19 cellular contexts compared by ENCODE assay signal in the genomic region with DNA sequence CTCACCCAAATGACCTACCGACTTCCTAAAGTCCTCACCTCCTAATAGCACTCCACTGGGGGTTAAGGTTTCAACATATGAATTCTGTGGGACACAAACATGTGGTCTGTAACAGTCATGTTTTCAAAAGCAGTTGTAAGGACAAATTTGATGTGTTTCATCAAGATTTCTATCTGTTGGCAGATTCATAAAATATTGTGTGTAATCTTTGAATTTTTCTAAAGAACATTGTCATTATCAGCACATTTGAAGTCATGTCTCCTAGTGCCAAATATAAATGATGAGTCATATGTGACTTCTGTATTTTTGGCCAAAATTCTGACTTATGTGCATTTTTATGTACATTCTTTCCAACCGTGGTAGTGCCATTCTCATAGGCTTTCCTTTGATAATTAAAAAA. TPM values are rescaled to one million over a fixed set of nuclear protein-coding genes. Genes with fewer than 3 reads are reported as not detected.
A peak's percentile ranks its signal among the peaks of the same experiment; 100 is the strongest.
DNase-seq lines count a peak whose midpoint lies in the region; ATAC-seq and TF ChIP-seq lines count a peak whose summit lies in the region.
"Had no signal": no experiment of that assay in that cellular context is flagged by ENCODE, and none has a peak within 500 bp of the region (broad histone marks: within the 10 kb centered on the region; RNA-seq: fewer than 3 reads in every experiment).

No MANE protein-coding gene starts in this region.

- intact Hi-C loops in naive thymus-derived CD4-positive, alpha-beta T cell (cut with micrococcal nuclease): no loop called here
- intact Hi-C loops in uterus (cut with DNase I; ENCODE audit: low total_unique reads): no loop called here
- intact Hi-C loops in OCI-LY7 (cut with micrococcal nuclease; ENCODE audit: unreplicated experiment): no loop called here

- H3K9me3 ChIP-seq in naive thymus-derived CD4-positive, alpha-beta T cell (ENCODE audit: control insufficient read depth in 2 of 3, low read length in 3 of 3): peaks cover 0 to 6% (median 3%) of the 10 kb centered on the region in 3 experiments
- no peaks in the 10 kb centered on the region for H3K9me3 ChIP-seq in uterus
- peaks cover 15% of the 10 kb centered on the region for H3K9me3 ChIP-seq in OCI-LY7 (ENCODE audit: low read length)
- H3K9me3 ChIP-seq: vagina had no signal

- no peaks in the 10 kb centered on the region for H4K20me1 ChIP-seq in OCI-LY7 (ENCODE audit: insufficient read depth, low read length)

- CTCF ChIA-PET in naive thymus-derived CD4-positive, alpha-beta T cell (lab: Charles Lee): interaction anchor here (0.6 kb wide), 1 partner anchor 537 kb away, joined by 4 read pairs; no protein-coding TSS in a partner anchor
- CTCF ChIA-PET in OCI-LY7 (lab: Charles Lee; ENCODE audit: unreplicated experiment): no interaction called here

- no peaks in the 10 kb centered on the region for H3K36me3 ChIP-seq in naive thymus-derived CD4-positive, alpha-beta T cell (ENCODE audit: control insufficient read depth in 2 of 3, insufficient read depth in 3 of 3, low read length in 3 of 3)
- H3K36me3 ChIP-seq in uterus: no peaks in the 10 kb centered on the region
- peaks cover 5% of the 10 kb centered on the region; the same call in 1 of the 2 replicates for H3K36me3 ChIP-seq in OCI-LY7 (ENCODE audit: insufficient read depth, low read length)
- H3K36me3 ChIP-seq: MG63, sigmoid colon, vagina had no signal

- peak overlapping the region; percentile 5 for H3K27ac Mint-ChIP-seq in activated T-cell treated with anti-CD3 and anti-CD28 coated beads, Interleukin-2, amount 50 U/mL, for 72 hours
- H3K27ac Mint-ChIP-seq in HFFc6: peak overlapping the region; percentile 9; the same call in 1 of the 2 replicates
- H3K27ac Mint-ChIP-seq in activated naive CD8-positive, alpha-beta T cell treated with anti-CD3 and anti-CD28 coated beads, Interleukin-2, amount 50 U/mL, for 24 hours: peak overlapping the region; percentile 37
- H3K27ac Mint-ChIP-seq in naive thymus-derived CD4-positive, alpha-beta T cell: peak overlapping the region in 7 of 9 donors; percentile 4 to 56 (median 20)
- H3K27ac Mint-ChIP-seq: immature natural killer cell had no signal

- DNase-seq in activated T-cell treated with anti-CD3 and anti-CD28 coated beads, Interleukin-2, amount 50 U/mL, for 72 hours: no peak
- DNase-seq in activated T-cell treated with anti-CD3 and anti-CD28 coated beads, Interleukin-2, amount 50 U/mL, for 4 hours: no peak
- peak; percentile 21 for DNase-seq in HFFc6
- no peak for DNase-seq in activated naive CD8-positive, alpha-beta T cell treated with anti-CD3 and anti-CD28 coated beads, Interleukin-2, amount 50 U/mL, for 24 hours
- DNase-seq in naive thymus-derived CD4-positive, alpha-beta T cell: no peak
- no peak for DNase-seq in uterus
- no peak for DNase-seq in OCI-LY7 (ENCODE audit: low spot score)
- DNase-seq: activated T-cell treated with anti-CD3 and anti-CD28 coated beads, Interleukin-2, amount 50 U/mL, for 1 hour; aorta; dermis blood vessel endothelial cell; immature natural killer cell; MG63; NCI-H2029 treated with DMSO at 0.1 percent for 48 hours; NCI-H510A treated with DMSO at 0.1 percent for 48 hours; sigmoid colon; stimulated activated CD4-positive, alpha-beta T cell treated with anti-CD3 and anti-CD28 coated beads, Interleukin-2, amount 100 ng/mL, for 48 hours had no signal

- peak overlapping the region in 1 of 2 donors; percentile 11 for H3K4me3 Mint-ChIP-seq in activated T-cell treated with anti-CD3 and anti-CD28 coated beads, Interleukin-2, amount 50 U/mL, for 72 hours
- H3K4me3 Mint-ChIP-seq in activated T-cell treated with anti-CD3 and anti-CD28 coated beads, Interleukin-2, amount 50 U/mL, for 4 hours: no peak overlapping the region
- no peak overlapping the region for H3K4me3 Mint-ChIP-seq in HFFc6
- H3K4me3 Mint-ChIP-seq in activated naive CD8-positive, alpha-beta T cell treated with anti-CD3 and anti-CD28 coated beads, Interleukin-2, amount 50 U/mL, for 24 hours: no peak overlapping the region
- H3K4me3 Mint-ChIP-seq in naive thymus-derived CD4-positive, alpha-beta T cell: no peak overlapping the region
- H3K4me3 Mint-ChIP-seq: immature natural killer cell had no signal

- no peak overlapping the region for H3K4me3 ChIP-seq in naive thymus-derived CD4-positive, alpha-beta T cell (ENCODE audit: low read length)
- no peak overlapping the region for H3K4me3 ChIP-seq in uterus
- no peak overlapping the region for H3K4me3 ChIP-seq in OCI-LY7 (ENCODE audit: low read depth, low read length, poor library complexity, severe bottlenecking)
- H3K4me3 ChIP-seq: MG63, sigmoid colon, vagina had no signal

- no peak for TF ChIP-seq CTCF in HFFc6 (IDR thresholded peaks at IDR 0.05)
- TF ChIP-seq CTCF in uterus (IDR thresholded peaks at IDR 0.05): no peak
- no peak for TF ChIP-seq CTCF in OCI-LY7 (conservative IDR thresholded peaks at IDR 0.05; ENCODE audit: low read length)

- no peaks in the 10 kb centered on the region for H3K27me3 ChIP-seq in naive thymus-derived CD4-positive, alpha-beta T cell (ENCODE audit: control insufficient read depth in 2 of 2, insufficient read depth in 2 of 2, low read length in 2 of 2)
- no peaks in the 10 kb centered on the region for H3K27me3 ChIP-seq in uterus
- H3K27me3 ChIP-seq: MG63, sigmoid colon, vagina had no signal

- no peak for ATAC-seq in activated T-cell treated with anti-CD3 and anti-CD28 coated beads, Interleukin-2, amount 50 U/mL, for 72 hours (replicated peaks in 1 of 2)
- ATAC-seq in activated T-cell treated with anti-CD3 and anti-CD28 coated beads, Interleukin-2, amount 50 U/mL, for 4 hours: no peak
- ATAC-seq in activated naive CD8-positive, alpha-beta T cell treated with anti-CD3 and anti-CD28 coated beads, Interleukin-2, amount 50 U/mL, for 24 hours: no peak
- no peak for ATAC-seq in naive thymus-derived CD4-positive, alpha-beta T cell
- no peak for ATAC-seq in GM18907 (IDR thresholded peaks at IDR 0.05; ENCODE audit: unreplicated experiment)

- BruUV-seq in OCI-LY7 (replicated peaks; lab: Mats Ljungman, UMichigan): no TSS peak

- TF ChIP-seq POLR2A in uterus (IDR thresholded peaks at IDR 0.05): no peak

- no peaks in the 10 kb centered on the region for H3K79me2 ChIP-seq in OCI-LY7 (ENCODE audit: insufficient read depth, low read depth, low read length)

- no peak overlapping the region for H3K4me2 ChIP-seq in OCI-LY7 (ENCODE audit: low read length)

- no peak overlapping the region for H2AFZ ChIP-seq in OCI-LY7 (ENCODE audit: low read length)

- no peak overlapping the region for H3K27ac ChIP-seq in naive thymus-derived CD4-positive, alpha-beta T cell (ENCODE audit: low read depth, low read length)
- H3K27ac ChIP-seq in uterus (no peak overlapping the region), OCI-LY7 (ENCODE audit: low read depth, low read length, poor library complexity, severe bottlenecking) (no peak overlapping the region)
- H3K27ac ChIP-seq: sigmoid colon, vagina had no signal

- H3K27me3 Mint-ChIP-seq in activated T-cell treated with anti-CD3 and anti-CD28 coated beads, Interleukin-2, amount 50 U/mL, for 72 hours (ENCODE audit: low read depth): no peaks in the 10 kb centered on the region
- no peaks in the 10 kb centered on the region for H3K27me3 Mint-ChIP-seq in activated T-cell treated with anti-CD3 and anti-CD28 coated beads, Interleukin-2, amount 50 U/mL, for 4 hours (ENCODE audit: low read depth)
- H3K27me3 Mint-ChIP-seq in HFFc6 (ENCODE audit: insufficient read depth): peaks cover 2% of the 10 kb centered on the region
- H3K27me3 Mint-ChIP-seq in activated naive CD8-positive, alpha-beta T cell treated with anti-CD3 and anti-CD28 coated beads, Interleukin-2, amount 50 U/mL, for 24 hours: no peaks in the 10 kb centered on the region
- no peaks in the 10 kb centered on the region for H3K27me3 Mint-ChIP-seq in naive thymus-derived CD4-positive, alpha-beta T cell

- peaks cover 25 to 39% of the 10 kb centered on the region in 2 donors for H3K36me3 Mint-ChIP-seq in activated T-cell treated with anti-CD3 and anti-CD28 coated beads, Interleukin-2, amount 50 U/mL, for 72 hours (ENCODE audit: insufficient read depth in 2 of 2)
- H3K36me3 Mint-ChIP-seq in activated T-cell treated with anti-CD3 and anti-CD28 coated beads, Interleukin-2, amount 50 U/mL, for 4 hours (ENCODE audit: insufficient read depth): peaks cover 37% of the 10 kb centered on the region
- H3K36me3 Mint-ChIP-seq in HFFc6 (ENCODE audit: low read depth): peaks cover 15% of the 10 kb centered on the region
- H3K36me3 Mint-ChIP-seq in activated naive CD8-positive, alpha-beta T cell treated with anti-CD3 and anti-CD28 coated beads, Interleukin-2, amount 50 U/mL, for 24 hours (ENCODE audit: low read depth): peaks cover 31% of the 10 kb centered on the region
- peaks cover 13 to 77% (median 44%) of the 10 kb centered on the region in 5 donors for H3K36me3 Mint-ChIP-seq in naive thymus-derived CD4-positive, alpha-beta T cell

- peaks cover 12 to 22% of the 10 kb centered on the region in 2 donors for H3K9me3 Mint-ChIP-seq in activated T-cell treated with anti-CD3 and anti-CD28 coated beads, Interleukin-2, amount 50 U/mL, for 72 hours
- peaks cover 27% of the 10 kb centered on the region for H3K9me3 Mint-ChIP-seq in activated T-cell treated with anti-CD3 and anti-CD28 coated beads, Interleukin-2, amount 50 U/mL, for 4 hours
- H3K9me3 Mint-ChIP-seq in HFFc6: peaks cover 17% of the 10 kb centered on the region
- peaks cover 26% of the 10 kb centered on the region for H3K9me3 Mint-ChIP-seq in activated naive CD8-positive, alpha-beta T cell treated with anti-CD3 and anti-CD28 coated beads, Interleukin-2, amount 50 U/mL, for 24 hours
- peaks cover 0 to 30% (median 20%) of the 10 kb centered on the region in 11 donors for H3K9me3 Mint-ChIP-seq in naive thymus-derived CD4-positive, alpha-beta T cell

- POLR2A ChIA-PET in naive thymus-derived CD4-positive, alpha-beta T cell (lab: Charles Lee): interaction anchor here (1.1 to 5.1 kb wide), 3 partner anchors 12 to 81 kb away, joined by 4 to 31 read pairs (median 5); no protein-coding TSS in a partner anchor
- POLR2A ChIA-PET in OCI-LY7 (lab: Charles Lee): no interaction called here

- peaks cover 12 to 21% of the 10 kb centered on the region in 2 donors for H3K4me1 ChIP-seq in naive thymus-derived CD4-positive, alpha-beta T cell (ENCODE audit: control insufficient read depth in 2 of 2, insufficient read depth in 2 of 2, low read length in 2 of 2)
- H3K4me1 ChIP-seq in uterus (no peaks in the 10 kb centered on the region), OCI-LY7 (ENCODE audit: insufficient read depth, low read length, poor library complexity, severe bottlenecking) (peaks cover 16% of the 10 kb centered on the region)
- H3K4me1 ChIP-seq: sigmoid colon, vagina had no signal

- peaks cover 64% of the 10 kb centered on the region for H3K4me1 Mint-ChIP-seq in activated T-cell treated with anti-CD3 and anti-CD28 coated beads, Interleukin-2, amount 50 U/mL, for 72 hours (ENCODE audit: low read depth)
- H3K4me1 Mint-ChIP-seq in activated T-cell treated with anti-CD3 and anti-CD28 coated beads, Interleukin-2, amount 50 U/mL, for 4 hours (ENCODE audit: low read depth): peaks cover 53% of the 10 kb centered on the region
- H3K4me1 Mint-ChIP-seq in HFFc6 (ENCODE audit: low read depth): peaks cover 10% of the 10 kb centered on the region
- H3K4me1 Mint-ChIP-seq in activated naive CD8-positive, alpha-beta T cell treated with anti-CD3 and anti-CD28 coated beads, Interleukin-2, amount 50 U/mL, for 24 hours: peaks cover 48% of the 10 kb centered on the region
- H3K4me1 Mint-ChIP-seq in naive thymus-derived CD4-positive, alpha-beta T cell: peaks cover 22 to 67% (median 56%) of the 10 kb centered on the region in 7 donors
- H3K4me1 Mint-ChIP-seq: immature natural killer cell had no signal

- no peaks in the 10 kb centered on the region for H3K9me2 ChIP-seq in OCI-LY7 (ENCODE audit: insufficient read depth, low read length)

RNA-seq across cellular contexts. Expression of a gene that starts 45.4 kb away (rescaled TPM):
- total RNA-seq in activated T-cell treated with anti-CD3 and anti-CD28 coated beads, Interleukin-2, amount 50 U/mL, for 72 hours: 100 to 1,000 TPM; 177 to 206 TPM
- total RNA-seq in activated T-cell treated with anti-CD3 and anti-CD28 coated beads, Interleukin-2, amount 50 U/mL, for 4 hours: 100 to 1,000 TPM in 2 of 3 donors, 10 to 100 TPM in 1; 78.3 to 124 (median 124) TPM
- not detected for total RNA-seq in HFFc6 (2021; fragmentation: NEBNext Ultra II Directional; extraction: Animal tissue kit (Norgen Biotek cat#: 25700))
- total RNA-seq in naive thymus-derived CD4-positive, alpha-beta T cell: 100 to 1,000 TPM in 4 of 5 experiments, 10 to 100 TPM in 1; 66.7 to 224 (median 121) TPM
- 10 to 100 TPM; 52.2 to 67.5 TPM for polyA plus RNA-seq in naive thymus-derived CD4-positive, alpha-beta T cell
- total RNA-seq in uterus (1 to 10 TPM in 2 of 4 donors, under 1 TPM in 1, not detected in 1; 0.49 to 7.4 (median 1.5) TPM), OCI-LY7 (2022) (22.3 and 44.6 TPM in 2 replicates)
- 0.49 and 0.92 TPM in 2 replicates for total RNA-seq in OCI-LY7 (2014; rRNA removed; shearing (Covaris generic))
- total RNA-seq: epithelial cell of proximal tubule had no signal
